Comparison of ENCODE assay signal across 12 cellular contexts in the genomic region with DNA sequence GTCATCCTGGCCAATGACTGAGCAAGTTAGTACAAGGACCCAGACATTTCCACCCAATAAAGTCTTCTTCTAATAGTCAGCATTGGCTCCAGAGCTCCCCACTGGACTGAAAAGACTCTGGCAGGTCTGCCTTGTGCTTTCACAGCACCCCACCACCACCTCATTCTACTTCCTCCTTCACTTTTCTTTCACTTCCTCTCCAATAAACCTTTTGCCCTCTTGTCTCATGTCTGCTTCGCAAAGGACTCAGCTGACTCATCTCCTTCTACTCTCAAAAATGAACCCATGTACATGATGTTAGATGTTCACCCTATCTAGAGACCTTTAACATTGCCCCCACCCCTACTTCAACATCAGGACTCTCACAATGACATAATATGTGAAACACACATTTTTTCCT.
DNase-seq lines count a peak whose midpoint lies in the region; ATAC-seq and TF ChIP-seq lines count a peak whose summit lies in the region.
"Had no signal": no experiment of that assay in that cellular context is flagged by ENCODE, and none has a peak within 500 bp of the region (broad histone marks: within the 10 kb centered on the region; RNA-seq: fewer than 3 reads in every experiment).

No MANE protein-coding gene starts in this region.

- CTCF ChIA-PET in OCI-LY7 (lab: Charles Lee; ENCODE audit: unreplicated experiment): no interaction called here

- H3K27ac ChIP-seq in OCI-LY7 (ENCODE audit: low read depth, low read length, poor library complexity, severe bottlenecking): no peak overlapping the region
- H3K27ac ChIP-seq: spleen had no signal

- H3K4me3 ChIP-seq in GM12864 (ENCODE audit: low read depth, low read length) (no peak overlapping the region), OCI-LY7 (ENCODE audit: low read depth, low read length, poor library complexity, severe bottlenecking) (no peak overlapping the region)
- H3K4me3 ChIP-seq: spleen had no signal

- POLR2A ChIA-PET in OCI-LY7 (lab: Charles Lee): no interaction called here

- ATAC-seq in GM19467 (IDR thresholded peaks at IDR 0.05; ENCODE audit: unreplicated experiment) (peak; percentile 69), HG03103 (IDR thresholded peaks at IDR 0.05; ENCODE audit: low read depth, unreplicated experiment) (peak; percentile 92)

- TF ChIP-seq CTCF in GM12864 (IDR thresholded peaks at IDR 0.05; ENCODE audit: low read depth, low read length, missing control alignments) (no peak), OCI-LY7 (conservative IDR thresholded peaks at IDR 0.05; ENCODE audit: low read length) (no peak)

- intact Hi-C loops in OCI-LY7 (cut with micrococcal nuclease; ENCODE audit: unreplicated experiment): no loop called here
- intact Hi-C loops in cardiac septum (cut with DNase I): no loop called here

- DNase-seq in GM12864 (ENCODE audit: low read depth): peak; percentile 7
- DNase-seq in OCI-LY7 (ENCODE audit: low spot score): peak; percentile 4
- no peak for DNase-seq in NCI-H1436 (lab: John Stamatoyannopoulos, UW)
- DNase-seq in cardiac septum (ENCODE audit: low spot score): no peak
- no peak for DNase-seq in occipital lobe (lab: John Stamatoyannopoulos, UW)
- no peak for DNase-seq in NK-92 (lab: John Stamatoyannopoulos, UW; ENCODE audit: unreplicated experiment)
- DNase-seq: ACHN, GOT3, NCI-H748 treated with DMSO at 0.1 percent for 48 hours, spleen had no signal

- peaks cover 5% of the 10 kb centered on the region for H3K4me1 ChIP-seq in OCI-LY7 (ENCODE audit: insufficient read depth, low read length, poor library complexity, severe bottlenecking)

- H3K9me2 ChIP-seq in OCI-LY7 (ENCODE audit: insufficient read depth, low read length): no peaks in the 10 kb centered on the region

- no peaks in the 10 kb centered on the region for H4K20me1 ChIP-seq in OCI-LY7 (ENCODE audit: insufficient read depth, low read length)

- no peak overlapping the region for H3K4me2 ChIP-seq in OCI-LY7 (ENCODE audit: low read length)

- no peaks in the 10 kb centered on the region for H3K79me2 ChIP-seq in OCI-LY7 (ENCODE audit: insufficient read depth, low read depth, low read length)

- no peaks in the 10 kb centered on the region for H3K36me3 ChIP-seq in OCI-LY7 (ENCODE audit: insufficient read depth, low read length)
- H3K36me3 ChIP-seq: spleen had no signal

- no peak overlapping the region for H2AFZ ChIP-seq in OCI-LY7 (ENCODE audit: low read length)

- no peaks in the 10 kb centered on the region for H3K9me3 ChIP-seq in OCI-LY7 (ENCODE audit: low read length)
- H3K9me3 ChIP-seq: spleen had no signal

- BruUV-seq in OCI-LY7 (replicated peaks; lab: Mats Ljungman, UMichigan): no TSS peak

Comparison
In these comparisons a context has a peak if more than half of its experiments do, and no peak if none do; other contexts are left out.
1. DNase-seq: peak in GM12864 (single experiment) and OCI-LY7 (single experiment); none in NCI-H1436 (single experiment), cardiac septum (single experiment), occipital lobe (single experiment) and NK-92 (single experiment).